ENCODE assay signal across 30 cellular contexts in genomic region chr2:60321816-60322215, GRCh38.
"Had no signal": no experiment of that assay in that cellular context is flagged by ENCODE, and none has a peak within 500 bp of the region (broad histone marks: within the 10 kb centered on the region; RNA-seq: fewer than 3 reads in every experiment).

No MANE protein-coding gene starts in this region.

- DNase-seq: activated B cell treated with CpG ODN at 0.5 μM for 24 hours; activated CD4-positive, alpha-beta T cell treated with anti-CD3 and anti-CD28 coated beads for 48 hours; activated CD4-positive, alpha-beta T cell treated with anti-CD3 and anti-CD28 coated beads, Interleukin-2, amount 50 U/mL, for 1 hour; activated CD4-positive, alpha-beta T cell treated with anti-CD3 and anti-CD28 coated beads, Interleukin-2, amount 50 U/mL, for 48 hours; activated CD8-positive, alpha-beta memory T cell treated with anti-CD3 and anti-CD28 coated beads for 24 hours; activated CD8-positive, alpha-beta T cell treated with anti-CD3 and anti-CD28 coated beads for 36 hours; activated effector memory CD4-positive, alpha-beta T cell treated with Interleukin-2 at 50 U/mL for 16 hours; activated gamma-delta T cell treated with Interleukin-2 at 50 U/mL for 16 hours; activated naive CD4-positive, alpha-beta T cell treated with anti-CD3 and anti-CD28 coated beads, Interleukin-2, amount 50 U/mL, for 16 hours; activated naive CD4-positive, alpha-beta T cell treated with Interleukin-2 at 50 U/mL for 16 hours; activated T-cell treated with anti-CD3 and anti-CD28 coated beads, Interleukin-2, amount 50 U/mL, for 4 hours; amniotic stem cell; anterior cingulate cortex; brain microvascular endothelial cell; dorsolateral prefrontal cortex; effector CD4-positive, alpha-beta T cell; effector memory CD8-positive, alpha-beta T cell; foreskin fibroblast; T-helper 1 cell; T-helper 17 cell; T1000; WERI-Rb-1 had no signal

- H3K4me1 Mint-ChIP-seq: activated T-helper 17 cell treated with anti-CD3 and anti-CD28 coated beads, Interleukin-2, amount 50 U/mL, for 72 hours; central memory CD8-positive, alpha-beta T cell; T-helper 17 cell had no signal

- H3K27me3 ChIP-seq: brain microvascular endothelial cell had no signal

- H3K4me3 Mint-ChIP-seq: activated B cell treated with CpG ODN at 0.5 μM for 24 hours; activated CD8-positive, alpha-beta T cell treated with anti-CD3 and anti-CD28 coated beads for 36 hours; activated naive CD8-positive, alpha-beta T cell; activated T-cell treated with anti-CD3 and anti-CD28 coated beads, Interleukin-2, amount 50 U/mL, for 4 hours; activated T-helper 17 cell treated with anti-CD3 and anti-CD28 coated beads, Interleukin-2, amount 50 U/mL, for 72 hours; central memory CD8-positive, alpha-beta T cell; dendritic cell treated with granulocyte-macrophage colony-stimulating factor and Interleukin-4, amounts not matched to agents 40 ng/mL and 50 ng/mL, for 4 days; effector memory CD8-positive, alpha-beta T cell; T-helper 17 cell; T-helper 2 cell treated with Interferon-gamma antibody and Interleukin-4, amounts not matched to agents 5 μg/mL and 100 μg/mL, for 36 hours had no signal

- H3K9me3 Mint-ChIP-seq: activated T-helper 17 cell treated with anti-CD3 and anti-CD28 coated beads, Interleukin-2, amount 50 U/mL, for 72 hours had no signal

- ATAC-seq: activated CD4-positive, CD25-positive, alpha-beta regulatory T cell treated with anti-CD3 and anti-CD28 coated beads, Interleukin-2, amount 50 U/mL, for 24 hours; activated CD8-positive, alpha-beta T cell treated with anti-CD3 and anti-CD28 coated beads for 36 hours; activated T-cell treated with anti-CD3 and anti-CD28 coated beads, Interleukin-2, amount 50 U/mL, for 4 hours; activated T-helper 17 cell treated with anti-CD3 and anti-CD28 coated beads, Interleukin-2, amount 50 U/mL, for 72 hours; effector memory CD8-positive, alpha-beta T cell; T-helper 17 cell had no signal

- H3K27ac Mint-ChIP-seq: activated B cell treated with CpG ODN at 0.5 μM for 24 hours; activated CD8-positive, alpha-beta T cell treated with anti-CD3 and anti-CD28 coated beads for 36 hours; activated naive CD8-positive, alpha-beta T cell; activated T-helper 17 cell treated with anti-CD3 and anti-CD28 coated beads, Interleukin-2, amount 50 U/mL, for 72 hours; dendritic cell treated with granulocyte-macrophage colony-stimulating factor and Interleukin-4, amounts not matched to agents 40 ng/mL and 50 ng/mL, for 4 days; effector memory CD8-positive, alpha-beta T cell; T-helper 17 cell; T-helper 2 cell treated with Interferon-gamma antibody and Interleukin-4, amounts not matched to agents 5 μg/mL and 100 μg/mL, for 36 hours had no signal

- H3K4me3 ChIP-seq: coronary artery, dorsolateral prefrontal cortex had no signal

- H3K27me3 Mint-ChIP-seq: activated B cell treated with CpG ODN at 0.5 μM for 24 hours; activated CD8-positive, alpha-beta T cell treated with anti-CD3 and anti-CD28 coated beads for 36 hours; dendritic cell treated with granulocyte-macrophage colony-stimulating factor and Interleukin-4, amounts not matched to agents 40 ng/mL and 50 ng/mL, for 4 days had no signal

- H3K36me3 ChIP-seq: brain microvascular endothelial cell, WERI-Rb-1 had no signal

- H3K27ac ChIP-seq: brain microvascular endothelial cell, coronary artery, dorsolateral prefrontal cortex, epithelial cell of prostate, WERI-Rb-1 had no signal
